17 cellular contexts compared by ENCODE assay signal in the genomic region with DNA sequence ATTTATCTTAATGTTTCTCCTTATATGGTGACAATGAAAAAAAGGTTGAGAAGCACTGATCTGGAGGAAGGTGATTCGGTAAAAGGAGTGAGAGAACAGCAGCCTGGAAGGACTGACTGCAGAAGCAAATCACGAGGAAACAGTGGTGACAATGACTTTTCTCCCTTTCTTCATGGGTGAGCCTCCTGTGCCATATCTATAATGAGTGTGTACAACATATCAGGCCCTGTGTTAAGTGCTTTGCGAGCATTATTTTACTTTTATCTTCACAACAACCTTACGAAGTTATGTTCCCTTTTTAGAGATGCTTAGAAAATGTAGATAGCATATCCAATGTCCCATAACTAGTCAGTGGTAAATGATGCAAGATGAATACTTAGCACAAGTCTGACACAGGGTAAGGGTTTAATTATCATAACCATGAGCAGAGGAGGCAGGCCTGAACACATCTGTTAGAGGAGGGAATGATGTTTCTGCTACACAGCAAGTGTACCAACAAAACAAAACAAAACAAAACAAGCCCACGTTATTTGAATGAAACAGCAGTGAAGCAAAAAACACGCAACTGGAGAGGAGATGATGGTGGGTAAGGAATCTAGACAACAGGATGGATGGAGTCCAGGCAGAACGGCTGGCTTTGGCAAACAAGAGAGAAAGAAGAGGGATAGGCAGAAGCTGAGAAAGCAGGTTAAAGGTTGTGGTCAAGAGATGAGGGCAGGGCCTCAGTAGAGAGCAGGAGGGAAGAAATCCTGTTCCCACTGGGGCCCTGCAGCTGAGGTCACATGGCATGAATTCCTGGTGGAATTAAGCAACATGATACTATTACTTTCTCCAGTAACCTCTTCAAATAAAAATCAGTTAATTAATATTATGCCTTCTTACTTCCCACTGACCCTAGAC. TPM values are rescaled to one million over a fixed set of nuclear protein-coding genes. Genes with fewer than 3 reads are reported as not detected.
DNase-seq lines count a peak whose midpoint lies in the region; ATAC-seq, FAIRE-seq and TF ChIP-seq lines count a peak whose summit lies in the region.
"Had no signal": no experiment of that assay in that cellular context is flagged by ENCODE, and none has a peak within 500 bp of the region (broad histone marks: within the 10 kb centered on the region; RNA-seq: fewer than 3 reads in every experiment).

No MANE protein-coding gene starts in this region.

- CTCF ChIA-PET in HepG2 (lab: Yijun Ruan, JAX; ENCODE audit: low intra/inter-chr PET ratio, low total read pairs): no interaction called here

- no TSS peak for BruUV-seq in HepG2 (replicated peaks; lab: Mats Ljungman, UMichigan)

- H2AFZ ChIP-seq in HepG2 (ENCODE audit: low read length): no peak overlapping the region

- H3K36me3 ChIP-seq in right lobe of liver (no peaks in the 10 kb centered on the region), HepG2 (replicated peaks in 1 of 2; ENCODE audit: control insufficient read depth in 1 of 2, insufficient read depth in 2 of 2, low read length in 2 of 2) (no peaks in the 10 kb centered on the region)
- H3K36me3 ChIP-seq: HAP-1, neutrophil had no signal

- no peak for TF ChIP-seq RAD21 in HepG2 (CRISPR knock-in tag; IDR thresholded peaks at IDR 0.05)

- ATAC-seq in right lobe of liver: peak; percentile 19 to 35 (median 30)
- ATAC-seq in HepG2: no peak
- ATAC-seq in GM19397 (IDR thresholded peaks at IDR 0.05; ENCODE audit: unreplicated experiment): no peak
- ATAC-seq: gastroesophageal sphincter had no signal

- 60% methylated on average over 7 of the region's 7 CpGs for WGBS in right lobe of liver (ENCODE audit: insufficient coverage, low coverage, low lambda C conversion rate, missing lambda C conversion rate)
- WGBS in HepG2 (ENCODE audit: low lambda C conversion rate): 10% methylated on average over 7 of the region's 7 CpGs

- TF ChIP-seq EP300 in HepG2 (IDR thresholded peaks at IDR 0.05; ENCODE audit: low read depth in 2 of 2, low read length in 2 of 2) (no peak), HepG2 (CRISPR knock-in tag; IDR thresholded peaks at IDR 0.05; ENCODE audit: borderline replicate concordance) (no peak)

- DNase-seq in right lobe of liver: no peak
- DNase-seq in HepG2 (ENCODE audit: low spot score): no peak
- peak; percentile 14 to 48 for DNase-seq in cardiac fibroblast (ENCODE audit: low read depth in 2 of 2)
- DNase-seq in iPS-NIHi11 (ENCODE audit: low spot score): peak; percentile 24
- no peak for DNase-seq in hypothalamus (lab: John Stamatoyannopoulos, UW)
- DNase-seq in activated CD8-positive, alpha-beta memory T cell treated with anti-CD3 and anti-CD28 coated beads for 24 hours: no peak
- no peak for DNase-seq in NOMO-1 treated with dmso at 0.1 percent for 144 hours (lab: John Stamatoyannopoulos, UW; ENCODE audit: unreplicated experiment)
- DNase-seq: activated naive CD4-positive, alpha-beta T cell treated with anti-CD3 and anti-CD28 coated beads, Interleukin-2, amount 50 U/mL, for 16 hours; DND-41; NCI-H1417; NCI-H526; T1000 had no signal

- in situ Hi-C loops in HepG2 (cut with HindIII; ENCODE audit: extremely low pct_ligation_motif_present, low pct_unique_long_range_greater_than_20kb): no loop called here

- H3K4me2 ChIP-seq in HepG2 (ENCODE audit: low read depth, low read length): no peak overlapping the region

- H3K9me3 ChIP-seq in right lobe of liver (no peaks in the 10 kb centered on the region), HepG2 (ENCODE audit: low read length) (no peaks in the 10 kb centered on the region)
- H3K9me3 ChIP-seq: gastroesophageal sphincter, HAP-1, neutrophil had no signal

- H3K4me1 ChIP-seq in right lobe of liver: peaks cover 0 to 22% (median 6%) of the 10 kb centered on the region in 4 donors
- no peaks in the 10 kb centered on the region for H3K4me1 ChIP-seq in HepG2 (ENCODE audit: insufficient read depth, low read length)

- H3K79me2 ChIP-seq in HepG2 (ENCODE audit: insufficient read depth, low read length): no peaks in the 10 kb centered on the region

- no peaks in the 10 kb centered on the region for H3K27me3 ChIP-seq in right lobe of liver
- peaks cover 0 to 5% of the 10 kb centered on the region in 2 experiments; a peak in 1 of 5 replicates for H3K27me3 ChIP-seq in HepG2 (ENCODE audit: control insufficient read depth in 1 of 2, insufficient read depth in 2 of 2, low read length in 2 of 2)
- H3K27me3 ChIP-seq: gastroesophageal sphincter had no signal

- FAIRE-seq in HepG2 (lab: Jason Lieb, UNC): no peak
- FAIRE-seq: urothelium cell line had no signal

- no peak for TF ChIP-seq CTCF in right lobe of liver (IDR thresholded peaks at IDR 0.05)
- no peak for TF ChIP-seq CTCF in HepG2 (CRISPR knock-in tag; IDR thresholded peaks at IDR 0.05)
- TF ChIP-seq CTCF in cardiac fibroblast (IDR thresholded peaks at IDR 0.05; ENCODE audit: low read depth, low read length): no peak

- H3K27ac ChIP-seq in right lobe of liver (no peak overlapping the region), HepG2 (ENCODE audit: extremely low read length, insufficient read depth, low read length) (no peak overlapping the region)
- H3K27ac ChIP-seq: gastroesophageal sphincter, neutrophil had no signal

- H3K9ac ChIP-seq in HepG2 (ENCODE audit: insufficient read depth, low read depth, low read length): no peak overlapping the region

- no peak for TF ChIP-seq POLR2A in right lobe of liver (IDR thresholded peaks at IDR 0.05)
- TF ChIP-seq POLR2A in HepG2 (IDR thresholded peaks at IDR 0.05; ENCODE audit: insufficient read depth in 1 of 2, low read depth in 2 of 2, low read length in 2 of 2): no peak

- H4K20me1 ChIP-seq in HepG2 (ENCODE audit: insufficient read depth, low read length): no peaks in the 10 kb centered on the region

- POLR2A ChIA-PET in HepG2 (lab: Yijun Ruan, JAX): no interaction called here

- H3K4me3 ChIP-seq in right lobe of liver (no peak overlapping the region), HepG2 (replicated peaks in 1 of 3; ENCODE audit: insufficient read depth in 1 of 3, low read depth in 2 of 3, low read length in 3 of 3) (no peak overlapping the region), cardiac fibroblast (replicated peaks in 1 of 2; ENCODE audit: low read depth in 2 of 2, low read length in 2 of 2) (no peak overlapping the region)
- H3K4me3 ChIP-seq: gastroesophageal sphincter, HAP-1 had no signal

- intact Hi-C loops in right lobe of liver (cut with DNase I) (no loop called here), HepG2 (cut with micrococcal nuclease; ENCODE audit: unreplicated experiment) (no loop called here)

TF ChIP-seq in HepG2, 621 proteins besides CTCF, POLR2A, EP300 and RAD21 (continues in another document):
- TF ChIP-seq GATA4 (IDR thresholded peaks at IDR 0.05; ENCODE audit: borderline replicate concordance, low read depth): no peak
- TF ChIP-seq ZNF570 (CRISPR knock-in tag; IDR thresholded peaks at IDR 0.05; ENCODE audit: borderline replicate concordance): no peak
- TF ChIP-seq, protein P1, sequence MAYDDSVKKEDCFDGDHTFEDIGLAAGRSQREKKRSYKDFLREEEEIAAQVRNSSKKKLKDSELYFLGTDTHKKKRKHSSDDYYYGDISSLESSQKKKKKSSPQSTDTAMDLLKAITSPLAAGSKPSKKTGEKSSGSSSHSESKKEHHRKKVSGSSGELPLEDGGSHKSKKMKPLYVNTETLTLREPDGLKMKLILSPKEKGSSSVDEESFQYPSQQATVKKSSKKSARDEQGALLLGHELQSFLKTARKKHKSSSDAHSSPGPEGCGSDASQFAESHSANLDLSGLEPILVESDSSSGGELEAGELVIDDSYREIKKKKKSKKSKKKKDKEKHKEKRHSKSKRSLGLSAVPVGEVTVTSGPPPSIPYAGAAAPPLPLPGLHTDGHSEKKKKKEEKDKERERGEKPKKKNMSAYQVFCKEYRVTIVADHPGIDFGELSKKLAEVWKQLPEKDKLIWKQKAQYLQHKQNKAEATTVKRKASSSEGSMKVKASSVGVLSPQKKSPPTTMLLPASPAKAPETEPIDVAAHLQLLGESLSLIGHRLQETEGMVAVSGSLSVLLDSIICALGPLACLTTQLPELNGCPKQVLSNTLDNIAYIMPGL (CRISPR knock-in tag; IDR thresholded peaks at IDR 0.05; ENCODE audit: borderline replicate concordance in 1 of 2, low read depth in 1 of 2): no peak
- TF ChIP-seq ZNF644 (CRISPR knock-in tag; IDR thresholded peaks at IDR 0.05; ENCODE audit: low read depth): no peak
- TF ChIP-seq AKAP8 (CRISPR knock-in tag; IDR thresholded peaks at IDR 0.05): no peak
- TF ChIP-seq ZNF20 (CRISPR knock-in tag; IDR thresholded peaks at IDR 0.05): no peak

RNA-seq across cellular contexts. Expression of gene GNG12, which starts 29.6 kb away (rescaled TPM):
- total RNA-seq in right lobe of liver (10 to 100 TPM; 18.8 to 52.7 (median 33.9) TPM), HepG2 (2016; rRNA removed; fragmentation: Illumina TruSeq; extraction: Trizol) (0.11 and 0.17 TPM in 2 replicates)
- total RNA-seq in HepG2 (2016; cell fraction: cytosol; rRNA removed; fragmentation: Illumina TruSeq; extraction: Trizol; ENCODE audit: low read depth): not detected in 2 replicates
- 0.06 and 0.21 TPM in 2 replicates for total RNA-seq in HepG2 (2016; cell fraction: insoluble cytoplasmic fraction; rRNA removed; fragmentation: Illumina TruSeq; extraction: Trizol)
- total RNA-seq in HepG2 (2016; cell fraction: membrane; rRNA removed; fragmentation: Illumina TruSeq; extraction: Trizol): 0.12 TPM in 1 of 2 replicates, not detected in the other
- total RNA-seq in HepG2 (2016; cell fraction: nucleus; rRNA removed; fragmentation: Illumina TruSeq; extraction: Trizol): 0.09 TPM in 1 of 2 replicates, not detected in the other
- polyA plus RNA-seq in HepG2 (2011; rRNA removed): 0.11 and 0.17 TPM in 2 replicates
- 0.03 and 0.09 TPM in 2 replicates for polyA plus RNA-seq in HepG2 (2011; cell fraction: cytosol; rRNA removed)
- polyA plus RNA-seq in HepG2 (2011; cell fraction: nucleus; rRNA removed): 0.06 and 0.12 TPM in 2 replicates
- 0.03 and 0.12 TPM in 2 replicates for polyA plus RNA-seq in HepG2 (2012)
- not detected in 2 replicates for polyA plus RNA-seq in HepG2 (2016; cell fraction: cytosol; fragmentation: Illumina TruSeq; extraction: Trizol; ENCODE audit: low read depth)
- polyA plus RNA-seq in HepG2 (2016; cell fraction: insoluble cytoplasmic fraction; fragmentation: Illumina TruSeq; extraction: Trizol; ENCODE audit: low read depth): 0.17 and 0.32 TPM in 2 replicates
- polyA plus RNA-seq in HepG2 (2016; cell fraction: membrane; fragmentation: Illumina TruSeq; extraction: Trizol; ENCODE audit: low read depth): 0.09 TPM in 1 of 2 replicates, not detected in the other
- not detected in 2 replicates for polyA plus RNA-seq in HepG2 (2016; cell fraction: nucleus; fragmentation: Illumina TruSeq; extraction: Trizol; ENCODE audit: insufficient read depth, low read depth)
- polyA minus RNA-seq in HepG2 (2011; rRNA and poly(A)+ RNA removed; ENCODE audit: low replicate concordance): 0.14 and 32.5 TPM in 2 replicates
- polyA minus RNA-seq in HepG2 (2011; cell fraction: cytosol; rRNA and poly(A)+ RNA removed): 0.18 and 0.40 TPM in 2 replicates
- 0.50 TPM in 1 of 2 replicates, not detected in the other for polyA minus RNA-seq in HepG2 (2011; cell fraction: nucleus; rRNA and poly(A)+ RNA removed)

Comparison
In these comparisons a context has a peak if more than half of its experiments do, and no peak if none do; other contexts are left out.
1. ATAC-seq: peak in right lobe of liver (4 of 4); none in HepG2 (single experiment) and GM19397 (single experiment).
2. RNA of gene GNG12, which starts 29.6 kb away (total RNA-seq): 18.8 to 52.7 TPM in right lobe of liver; 0.06 to 0.21 TPM in HepG2; every median in the first group is over 10 times any median in the second.
3. DNase-seq: peak in cardiac fibroblast (2 of 2) and iPS-NIHi11 (single experiment); none in right lobe of liver (0 of 3), HepG2 (single experiment), hypothalamus (0 of 51), activated CD8-positive, alpha-beta memory T cell treated with anti-CD3 and anti-CD28 coated beads for 24 hours (single experiment) and NOMO-1 treated with dmso at 0.1 percent for 144 hours (single experiment).